ENCODE assay signal across 10 cellular contexts in the genomic region with DNA sequence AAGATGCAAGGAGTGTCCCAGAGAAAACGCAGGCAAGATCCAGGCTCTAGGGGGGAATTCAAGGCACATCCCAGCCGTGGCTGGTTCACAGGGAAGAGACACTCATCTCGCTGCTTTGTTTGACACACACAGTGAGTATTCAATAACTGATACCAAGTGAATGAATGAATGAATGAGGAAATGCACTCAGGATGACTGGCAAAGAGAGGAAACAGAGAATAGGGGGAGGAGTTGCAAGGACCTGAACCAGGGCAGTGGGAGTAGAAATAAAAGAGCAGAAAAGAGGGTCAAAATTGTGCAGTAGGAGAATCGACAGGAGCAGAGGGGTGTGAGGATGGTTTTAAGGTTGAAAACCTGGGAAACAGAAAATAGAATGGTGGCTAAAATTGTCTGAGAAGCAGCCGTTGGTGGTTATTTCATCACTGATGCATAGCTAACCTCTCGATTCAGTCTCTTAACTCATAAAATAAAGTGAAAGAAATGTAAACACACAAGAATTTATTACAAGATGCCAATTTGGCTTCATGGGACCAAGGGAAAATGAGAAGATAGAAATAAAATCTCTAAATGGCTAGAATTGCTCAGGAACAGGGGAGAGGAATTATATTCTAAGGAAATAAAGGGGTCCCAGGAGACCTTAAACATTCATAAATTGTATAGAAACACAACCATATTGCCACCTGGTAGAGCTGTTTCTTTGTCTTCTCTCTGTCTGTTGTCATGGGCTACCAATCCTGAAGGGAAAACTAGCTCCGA.
DNase-seq lines count a peak whose midpoint lies in the region; ATAC-seq, FAIRE-seq and TF ChIP-seq lines count a peak whose summit lies in the region.
"Had no signal": no experiment of that assay in that cellular context is flagged by ENCODE, and none has a peak within 500 bp of the region (broad histone marks: within the 10 kb centered on the region; RNA-seq: fewer than 3 reads in every experiment).

No MANE protein-coding gene starts in this region.

- no peaks in the 10 kb centered on the region for H3K27me3 ChIP-seq in BE2C
- H3K27me3 ChIP-seq in OCI-LY3 (ENCODE audit: low read depth, low read length), result peaks cover 21% of the 10 kb centered on the region
- no peaks in the 10 kb centered on the region for H3K27me3 ChIP-seq in upper lobe of left lung

- no peak for FAIRE-seq in RCC 7860 (lab: Jason Lieb, UNC)

- peak overlapping the region; percentile 21; the same call in 1 of the 2 replicates for H2AFZ ChIP-seq in OCI-LY3 (ENCODE audit: low read depth, low read length)

- 75 to 77% methylated on average over 7 of the region's 7 CpGs for WGBS in upper lobe of left lung, 2 donors

- H3K4me3 ChIP-seq in BE2C (ENCODE audit: low read depth, low read length) (peak overlapping the region; percentile 16; the same call in 1 of the 2 replicates), OCI-LY3 (ENCODE audit: low read length) (peak overlapping the region; percentile 10; the same call in 1 of the 2 replicates), upper lobe of left lung (no peak overlapping the region)

- intact Hi-C loops in CD14-positive monocyte (cut with micrococcal nuclease), result no loop called here

- no peak overlapping the region for H3K9ac ChIP-seq in OCI-LY3 (ENCODE audit: low read length)

- no peaks in the 10 kb centered on the region for H3K4me1 ChIP-seq in BE2C
- H3K4me1 ChIP-seq in OCI-LY3 (ENCODE audit: low read length), result peaks cover 8% of the 10 kb centered on the region
- no peaks in the 10 kb centered on the region for H3K4me1 ChIP-seq in upper lobe of left lung

- no peak overlapping the region for H3K27ac Mint-ChIP-seq in CD14-positive monocyte

- no peaks in the 10 kb centered on the region for H3K9me3 Mint-ChIP-seq in CD14-positive monocyte

- H4K20me1 ChIP-seq in OCI-LY3 (ENCODE audit: insufficient read depth, low read length), result no peaks in the 10 kb centered on the region

- H3K79me2 ChIP-seq in OCI-LY3 (ENCODE audit: low read length), result no peaks in the 10 kb centered on the region

- no peak overlapping the region for H3K4me3 Mint-ChIP-seq in CD14-positive monocyte

- TF ChIP-seq CTCF in BE2C (IDR thresholded peaks at IDR 0.05; ENCODE audit: low read depth, low read length) (no peak), OCI-LY3 (IDR thresholded peaks at IDR 0.05; ENCODE audit: low read depth, low read length) (no peak), CD14-positive monocyte (IDR thresholded peaks at IDR 0.05) (no peak), upper lobe of left lung (IDR thresholded peaks at IDR 0.05) (no peak)

- H3K9me3 ChIP-seq in BE2C, result no peaks in the 10 kb centered on the region
- no peaks in the 10 kb centered on the region for H3K9me3 ChIP-seq in OCI-LY3 (ENCODE audit: insufficient read depth, low read length)
- H3K9me3 ChIP-seq in upper lobe of left lung, result no peaks in the 10 kb centered on the region

- no peaks in the 10 kb centered on the region for H3K4me1 Mint-ChIP-seq in CD14-positive monocyte

- ATAC-seq in GM19035 (IDR thresholded peaks at IDR 0.05; ENCODE audit: unreplicated experiment) (peak; percentile 49), HG02798 (IDR thresholded peaks at IDR 0.05; ENCODE audit: poor library complexity, unreplicated experiment) (peak; percentile 22), upper lobe of left lung (ENCODE audit: low FRiP score in 2 of 2) (no peak)

- no peak overlapping the region for H3K27ac ChIP-seq in OCI-LY3 (ENCODE audit: low read length)
- H3K27ac ChIP-seq in upper lobe of left lung, result no peak overlapping the region

- peak overlapping the region; percentile 9 for H3K4me2 ChIP-seq in OCI-LY3 (ENCODE audit: low read length)

- H3K36me3 ChIP-seq in BE2C (no peaks in the 10 kb centered on the region), OCI-LY3 (replicated peaks; ENCODE audit: low read depth, low read length) (no peaks in the 10 kb centered on the region), upper lobe of left lung (no peaks in the 10 kb centered on the region)

- H3K36me3 Mint-ChIP-seq in CD14-positive monocyte, result no peaks in the 10 kb centered on the region

- peaks cover 0 to 6% (median 2%) of the 10 kb centered on the region in 3 donors for H3K27me3 Mint-ChIP-seq in CD14-positive monocyte (ENCODE audit: low read depth in 3 of 3)

- no peak for TF ChIP-seq POLR2A in upper lobe of left lung (IDR thresholded peaks at IDR 0.05)

- TF ChIP-seq EP300 in upper lobe of left lung (IDR thresholded peaks at IDR 0.05), result no peak

- DNase-seq in BE2C (no peak), RCC 7860 (ENCODE audit: low spot score) (no peak), CD14-positive monocyte (ENCODE audit: low spot score) (no peak), COLO829 (ENCODE audit: low spot score) (no peak), upper lobe of left lung (no peak)
- DNase-seq: Kasumi-1, NCI-H524 treated with DMSO at 0.1 percent for 48 hours had no signal

Comparison
In these comparisons a context has a peak if more than half of its experiments do, and no peak if none do; other contexts are left out.
1. H3K4me3 ChIP-seq: peak in BE2C (single experiment) and OCI-LY3 (single experiment); none in upper lobe of left lung (0 of 4).
2. ATAC-seq: peak in GM19035 (single experiment) and HG02798 (single experiment); none in upper lobe of left lung (0 of 2).